In genomic region chr1:12456979-12457378, GRCh38 we compare ENCODE assay signal across 13 cellular contexts.
DNase-seq lines count a peak whose midpoint lies in the region; ATAC-seq, FAIRE-seq and TF ChIP-seq lines count a peak whose summit lies in the region.
"Had no signal": no experiment of that assay in that cellular context is flagged by ENCODE, and none has a peak within 500 bp of the region (broad histone marks: within the 10 kb centered on the region; RNA-seq: fewer than 3 reads in every experiment).

No MANE protein-coding gene starts in this region.

- peaks cover 0 to 7% (median 0%) of the 10 kb centered on the region in 5 donors for H3K27me3 Mint-ChIP-seq in naive thymus-derived CD4-positive, alpha-beta T cell
- H3K27me3 Mint-ChIP-seq in progenitor cell of endocrine pancreas: no peaks in the 10 kb centered on the region
- H3K27me3 Mint-ChIP-seq in T-helper 2 cell treated with Interferon-gamma antibody and Interleukin-4, amounts not matched to agents 5 μg/mL and 100 μg/mL, for 36 hours (ENCODE audit: low read depth): no peaks in the 10 kb centered on the region

- DNase-seq in A549 (ENCODE audit: low read depth in 1 of 2, low spot score in 1 of 2) (no peak), HS-5 (ENCODE audit: low read depth) (peak; percentile 60), astrocyte of the spinal cord (ENCODE audit: low read depth, low spot score) (peak; percentile 78), progenitor cell of endocrine pancreas (ENCODE audit: low spot score, unreplicated experiment) (no peak)
- DNase-seq in naive thymus-derived CD4-positive, alpha-beta T cell: no peak
- no peak for DNase-seq in T-helper 2 cell treated with Interferon-gamma antibody and Interleukin-4, amounts not matched to agents 5 μg/mL and 100 μg/mL, for 36 hours (ENCODE audit: low spot score)
- DNase-seq: activated CD4-positive, alpha-beta T cell treated with anti-CD3 and anti-CD28 coated beads for 48 hours; left ventricle myocardium superior; SHP77 treated with DMSO at 0.1 percent for 48 hours had no signal

- H3K4me3 Mint-ChIP-seq in naive thymus-derived CD4-positive, alpha-beta T cell: peak overlapping the region in 9 of 10 donors; percentile 31 to 88 (median 73)
- H3K4me3 Mint-ChIP-seq in progenitor cell of endocrine pancreas (ENCODE audit: low read depth): no peak overlapping the region
- H3K4me3 Mint-ChIP-seq in T-helper 2 cell treated with Interferon-gamma antibody and Interleukin-4, amounts not matched to agents 5 μg/mL and 100 μg/mL, for 36 hours: no peak overlapping the region

- H3K36me3 ChIP-seq in naive thymus-derived CD4-positive, alpha-beta T cell (ENCODE audit: control insufficient read depth in 2 of 3, insufficient read depth in 3 of 3, low read length in 3 of 3): peaks cover 0 to 11% (median 10%) of the 10 kb centered on the region in 3 experiments
- H3K36me3 ChIP-seq: right atrium auricular region had no signal

- H3K4me3 ChIP-seq in A549 (no peak overlapping the region), astrocyte of the spinal cord (ENCODE audit: low read depth, low read length) (no peak overlapping the region)
- no peak overlapping the region for H3K4me3 ChIP-seq in naive thymus-derived CD4-positive, alpha-beta T cell (ENCODE audit: low read length)
- H3K4me3 ChIP-seq: right atrium auricular region had no signal

- no peak for TF ChIP-seq RAD21 in A549 (conservative IDR thresholded peaks at IDR 0.05 in 1 of 2, IDR thresholded peaks at IDR 0.05 in 1 of 2)

- H3K27ac Mint-ChIP-seq in naive thymus-derived CD4-positive, alpha-beta T cell: peak overlapping the region in 7 of 9 donors; percentile 21 to 93 (median 79)
- no peak overlapping the region for H3K27ac Mint-ChIP-seq in progenitor cell of endocrine pancreas
- H3K27ac Mint-ChIP-seq in T-helper 2 cell treated with Interferon-gamma antibody and Interleukin-4, amounts not matched to agents 5 μg/mL and 100 μg/mL, for 36 hours: no peak overlapping the region
- H3K27ac Mint-ChIP-seq: activated naive CD4-positive, alpha-beta T cell treated with anti-CD3 and anti-CD28 coated beads, Interleukin-2, amount 50 U/mL, for 72 hours had no signal

- H3K36me3 Mint-ChIP-seq in naive thymus-derived CD4-positive, alpha-beta T cell: peaks cover 5 to 48% (median 24%) of the 10 kb centered on the region in 5 donors
- peaks cover 16% of the 10 kb centered on the region for H3K36me3 Mint-ChIP-seq in progenitor cell of endocrine pancreas (ENCODE audit: insufficient read depth)
- H3K36me3 Mint-ChIP-seq in T-helper 2 cell treated with Interferon-gamma antibody and Interleukin-4, amounts not matched to agents 5 μg/mL and 100 μg/mL, for 36 hours (ENCODE audit: low read depth): peaks cover 46% of the 10 kb centered on the region

- in situ Hi-C loops in astrocyte of the spinal cord (cut with HindIII; ENCODE audit: low sequenced_read_pairs): no loop called here

- TF ChIP-seq EP300 in A549 (IDR thresholded peaks at IDR 0.05): no peak

- peaks cover 41 to 83% (median 73%) of the 10 kb centered on the region in 7 donors for H3K4me1 Mint-ChIP-seq in naive thymus-derived CD4-positive, alpha-beta T cell
- H3K4me1 Mint-ChIP-seq in progenitor cell of endocrine pancreas (ENCODE audit: low read depth): peaks cover 49% of the 10 kb centered on the region
- H3K4me1 Mint-ChIP-seq in T-helper 2 cell treated with Interferon-gamma antibody and Interleukin-4, amounts not matched to agents 5 μg/mL and 100 μg/mL, for 36 hours (ENCODE audit: low read depth): peaks cover 47% of the 10 kb centered on the region

- TF ChIP-seq POLR2A in A549 (IDR thresholded peaks at IDR 0.05; ENCODE audit: low read length): no peak

- intact Hi-C loops in naive thymus-derived CD4-positive, alpha-beta T cell (cut with micrococcal nuclease): no loop called here

- H3K4me1 ChIP-seq in A549: peaks cover 60% of the 10 kb centered on the region
- H3K4me1 ChIP-seq in naive thymus-derived CD4-positive, alpha-beta T cell (ENCODE audit: control insufficient read depth in 2 of 2, insufficient read depth in 2 of 2, low read length in 2 of 2): peaks cover 0 to 68% of the 10 kb centered on the region in 2 donors

- no peaks in the 10 kb centered on the region for H3K9me3 ChIP-seq in A549
- H3K9me3 ChIP-seq in naive thymus-derived CD4-positive, alpha-beta T cell (ENCODE audit: control insufficient read depth in 2 of 3, low read length in 3 of 3): no peaks in the 10 kb centered on the region
- H3K9me3 ChIP-seq: right atrium auricular region had no signal

- no peak for FAIRE-seq in A549 (lab: Jason Lieb, UNC)

- 8% methylated on average over 1 of the region's 1 CpG for WGBS in A549 (ENCODE audit: missing lambda C conversion rate)

- CTCF ChIA-PET in A549 (lab: Yijun Ruan, JAX): no interaction called here
- CTCF ChIA-PET in naive thymus-derived CD4-positive, alpha-beta T cell (lab: Charles Lee): interaction anchor here (1.0 to 1.3 kb wide), 2 partner anchors 16 to 17 kb away, joined by 3 to 4 read pairs; no protein-coding TSS in a partner anchor

- TF ChIP-seq CTCF in A549 (IDR thresholded peaks at IDR 0.05) (no peak), astrocyte of the spinal cord (IDR thresholded peaks at IDR 0.05; ENCODE audit: low read depth, low read length) (no peak), progenitor cell of endocrine pancreas (IDR thresholded peaks at IDR 0.05; ENCODE audit: unreplicated experiment) (no peak)

- H3K27me3 ChIP-seq in naive thymus-derived CD4-positive, alpha-beta T cell (ENCODE audit: control insufficient read depth in 2 of 2, insufficient read depth in 2 of 2, low read length in 2 of 2): no peaks in the 10 kb centered on the region
- H3K27me3 ChIP-seq: right atrium auricular region had no signal

- no peaks in the 10 kb centered on the region for H3K9me3 Mint-ChIP-seq in naive thymus-derived CD4-positive, alpha-beta T cell
- H3K9me3 Mint-ChIP-seq in progenitor cell of endocrine pancreas (ENCODE audit: low read depth): no peaks in the 10 kb centered on the region
- no peaks in the 10 kb centered on the region for H3K9me3 Mint-ChIP-seq in T-helper 2 cell treated with Interferon-gamma antibody and Interleukin-4, amounts not matched to agents 5 μg/mL and 100 μg/mL, for 36 hours
- H3K9me3 Mint-ChIP-seq: activated naive CD4-positive, alpha-beta T cell treated with anti-CD3 and anti-CD28 coated beads, Interleukin-2, amount 50 U/mL, for 72 hours had no signal

- POLR2A ChIA-PET in A549 (lab: Yijun Ruan, JAX): no interaction called here
- POLR2A ChIA-PET in naive thymus-derived CD4-positive, alpha-beta T cell (lab: Charles Lee): interaction anchor here (0.6 to 14.5 kb wide), 8 partner anchors 10 to 160 kb away, joined by 3 to 212 read pairs (median 4); partner anchors contain the start of gene DHRS3

- peak overlapping the region; percentile 57 to 81 for H3K27ac ChIP-seq in A549
- no peak overlapping the region for H3K27ac ChIP-seq in naive thymus-derived CD4-positive, alpha-beta T cell (ENCODE audit: low read depth, low read length)

- ATAC-seq in A549 (no peak; a peak in 1 of 6 replicates), GM18511 (IDR thresholded peaks at IDR 0.05; ENCODE audit: unreplicated experiment) (no peak), GM18502 (IDR thresholded peaks at IDR 0.05; ENCODE audit: poor library complexity, unreplicated experiment) (no peak)
- ATAC-seq in naive thymus-derived CD4-positive, alpha-beta T cell: no peak
- ATAC-seq: activated naive CD4-positive, alpha-beta T cell treated with anti-CD3 and anti-CD28 coated beads, Interleukin-2, amount 50 U/mL, for 72 hours had no signal

- H3K4me2 ChIP-seq in A549: peak overlapping the region; percentile 46

TF ChIP-seq in A549, 52 proteins besides CTCF, POLR2A, EP300 and RAD21:
- peak; percentile 31; the same call in 1 of the 2 replicates for TF ChIP-seq GATA3 (IDR thresholded peaks at IDR 0.05; ENCODE audit: borderline replicate concordance)
- TF ChIP-seq CBX2 (IDR thresholded peaks at IDR 0.05; ENCODE audit: borderline replicate concordance, low read depth): no peak
- TF ChIP-seq FOSB (CRISPR knock-in tag; IDR thresholded peaks at IDR 0.05): no peak
- TF ChIP-seq SMC3 (IDR thresholded peaks at IDR 0.05): no peak
TF ChIP-seq in A549: peak in this region for 1.

Comparison
In these comparisons a context has a peak if more than half of its experiments do, and no peak if none do; other contexts are left out.
1. DNase-seq: peak in HS-5 (single experiment) and astrocyte of the spinal cord (single experiment); none in A549 (0 of 2), naive thymus-derived CD4-positive, alpha-beta T cell (0 of 9), progenitor cell of endocrine pancreas (single experiment) and T-helper 2 cell treated with Interferon-gamma antibody and Interleukin-4, amounts not matched to agents 5 μg/mL and 100 μg/mL, for 36 hours (single experiment).
2. H3K27ac Mint-ChIP-seq: peak in naive thymus-derived CD4-positive, alpha-beta T cell (7 of 9); none in progenitor cell of endocrine pancreas (single experiment) and T-helper 2 cell treated with Interferon-gamma antibody and Interleukin-4, amounts not matched to agents 5 μg/mL and 100 μg/mL, for 36 hours (single experiment).
3. H3K4me3 Mint-ChIP-seq: peak in naive thymus-derived CD4-positive, alpha-beta T cell (9 of 10); none in progenitor cell of endocrine pancreas (single experiment) and T-helper 2 cell treated with Interferon-gamma antibody and Interleukin-4, amounts not matched to agents 5 μg/mL and 100 μg/mL, for 36 hours (single experiment).